Comparison of ENCODE assay signal across 22 cellular contexts in genomic region chr15:57849332-57849731, GRCh38.
A peak's percentile ranks its signal among the peaks of the same experiment; 100 is the strongest.
DNase-seq lines count a peak whose midpoint lies in the region; ATAC-seq, FAIRE-seq and TF ChIP-seq lines count a peak whose summit lies in the region.
"Had no signal": no experiment of that assay in that cellular context is flagged by ENCODE, and none has a peak within 500 bp of the region (broad histone marks: within the 10 kb centered on the region; RNA-seq: fewer than 3 reads in every experiment).

No MANE protein-coding gene starts in this region.

- H2AFZ ChIP-seq in GM23248 (no peak overlapping the region), PC-9 (no peak overlapping the region)

- H3K36me3 Mint-ChIP-seq in activated T-cell treated with anti-CD3 and anti-CD28 coated beads, Interleukin-2, amount 50 U/mL, for 72 hours (ENCODE audit: insufficient read depth in 2 of 2), result no peaks in the 10 kb centered on the region
- peaks cover 5% of the 10 kb centered on the region for H3K36me3 Mint-ChIP-seq in stimulated activated effector memory CD8-positive, alpha-beta T cell treated with anti-CD3 and anti-CD28 coated beads, Interleukin-12 subunit alpha, Interleukin-12 subunit beta, amount 100 ng/mL, for 72 hours

- no peaks in the 10 kb centered on the region for H3K4me1 ChIP-seq in GM23248 (ENCODE audit: insufficient read depth)
- H3K4me1 ChIP-seq in PC-9 (replicated peaks; ENCODE audit: insufficient read depth), result no peaks in the 10 kb centered on the region
- H3K4me1 ChIP-seq: SJSA1 had no signal

- H3K36me3 ChIP-seq in GM23248 (ENCODE audit: low read depth), result no peaks in the 10 kb centered on the region
- no peaks in the 10 kb centered on the region for H3K36me3 ChIP-seq in PC-9 (ENCODE audit: low read depth)
- H3K36me3 ChIP-seq: SJSA1 had no signal

- H3K9me3 Mint-ChIP-seq in activated T-cell treated with anti-CD3 and anti-CD28 coated beads, Interleukin-2, amount 50 U/mL, for 72 hours, result peaks cover 0 to 3% of the 10 kb centered on the region in 2 donors
- no peaks in the 10 kb centered on the region for H3K9me3 Mint-ChIP-seq in stimulated activated effector memory CD8-positive, alpha-beta T cell treated with anti-CD3 and anti-CD28 coated beads, Interleukin-12 subunit alpha, Interleukin-12 subunit beta, amount 100 ng/mL, for 72 hours
- H3K9me3 Mint-ChIP-seq: GM23338 had no signal

- peaks cover 12% of the 10 kb centered on the region for H3K27me3 Mint-ChIP-seq in activated T-cell treated with anti-CD3 and anti-CD28 coated beads, Interleukin-2, amount 50 U/mL, for 72 hours (ENCODE audit: low read depth)

- BruUV-seq in PC-9 (replicated peaks; lab: Mats Ljungman, UMichigan), result no TSS peak

- CTCF ChIA-PET in PC-9 (lab: Charles Lee), result no interaction called here

- peaks cover 10% of the 10 kb centered on the region for H3K4me1 Mint-ChIP-seq in activated T-cell treated with anti-CD3 and anti-CD28 coated beads, Interleukin-2, amount 50 U/mL, for 72 hours (ENCODE audit: low read depth)
- H3K4me1 Mint-ChIP-seq in stimulated activated effector memory CD8-positive, alpha-beta T cell treated with anti-CD3 and anti-CD28 coated beads, Interleukin-12 subunit alpha, Interleukin-12 subunit beta, amount 100 ng/mL, for 72 hours, result no peaks in the 10 kb centered on the region

- H3K4me2 ChIP-seq in GM23248 (ENCODE audit: unreplicated experiment) (no peak overlapping the region), PC-9 (no peak overlapping the region)
- H3K4me2 ChIP-seq: GM23338, KMS-11 had no signal

- H3K27me3 ChIP-seq in GM23248 (replicated peaks; ENCODE audit: insufficient read depth) (peaks cover 30% of the 10 kb centered on the region), PC-9 (ENCODE audit: insufficient read depth, low read depth) (peaks cover 67% of the 10 kb centered on the region)

- no peak for TF ChIP-seq POLR2A in GM12892 (IDR thresholded peaks at IDR 0.05; ENCODE audit: low read depth, low read length)

- no peaks in the 10 kb centered on the region for H3F3A ChIP-seq in GM23248 (ENCODE audit: insufficient read depth)
- H3F3A ChIP-seq in PC-9 (ENCODE audit: insufficient read depth, low read depth), result no peaks in the 10 kb centered on the region

- in situ Hi-C loops in GM23248 (cut with MboI), result no loop called here

- POLR2A ChIA-PET in PC-9 (lab: Charles Lee; ENCODE audit: unreplicated experiment), result no interaction called here

- no peak for DNase-seq in activated T-cell treated with anti-CD3 and anti-CD28 coated beads, Interleukin-2, amount 50 U/mL, for 72 hours
- DNase-seq in activated T-cell treated with anti-CD3 and anti-CD28 coated beads for 4 hours, result no peak
- DNase-seq in GM23248, result peak; percentile 32
- DNase-seq in epithelial cell of esophagus (ENCODE audit: low read depth), result peak; percentile 75
- DNase-seq in stimulated activated effector memory CD8-positive, alpha-beta T cell treated with anti-CD3 and anti-CD28 coated beads, Interleukin-12 subunit alpha, Interleukin-12 subunit beta, amount 100 ng/mL, for 72 hours (ENCODE audit: low spot score in 2 of 2), result no peak
- DNase-seq in HuH-7.5 (ENCODE audit: low spot score), result no peak
- no peak for DNase-seq in PC-9
- DNase-seq in GM12892 (ENCODE audit: insufficient read length), result no peak
- DNase-seq: DMS53, EL, HCEC 1CT, NCI-H1694, NCI-H2081, NCI-H2171, NCI-H524 treated with DMSO at 0.1 percent for 48 hours, NCI-H82 had no signal

- H3K79me2 ChIP-seq in GM23248 (ENCODE audit: insufficient read depth), result no peaks in the 10 kb centered on the region
- no peaks in the 10 kb centered on the region for H3K79me2 ChIP-seq in PC-9 (ENCODE audit: low read depth)

- H3K27ac ChIP-seq in GM23248 (no peak overlapping the region), PC-9 (no peak overlapping the region)
- H3K27ac ChIP-seq: C4-2B, HL-60, KMS-11, SJSA1 had no signal

- H3K9me3 ChIP-seq in GM23248 (ENCODE audit: low read depth) (no peaks in the 10 kb centered on the region), PC-9 (ENCODE audit: insufficient read depth, low read depth) (no peaks in the 10 kb centered on the region)
- H3K9me3 ChIP-seq: SJSA1 had no signal

- FAIRE-seq in GM12892 (lab: Jason Lieb, UNC), result no peak
- FAIRE-seq: RCC 7860 had no signal

- H4K20me1 ChIP-seq in GM23248 (ENCODE audit: insufficient read depth) (no peaks in the 10 kb centered on the region), PC-9 (ENCODE audit: insufficient read depth) (no peaks in the 10 kb centered on the region)

- no peak overlapping the region for H3K9ac ChIP-seq in GM23248
- H3K9ac ChIP-seq: KMS-11 had no signal

- H3K4me3 ChIP-seq in GM23248, result no peak overlapping the region
- no peak overlapping the region for H3K4me3 ChIP-seq in epithelial cell of esophagus (ENCODE audit: low read length)
- H3K4me3 ChIP-seq in PC-9, result no peak overlapping the region
- H3K4me3 ChIP-seq: GM23338, SJSA1 had no signal

- H3K9me2 ChIP-seq in GM23248 (ENCODE audit: insufficient read depth), result no peaks in the 10 kb centered on the region
- H3K9me2 ChIP-seq in PC-9 (ENCODE audit: insufficient read depth), result no peaks in the 10 kb centered on the region

- peak overlapping the region; percentile 2 for H3K27ac Mint-ChIP-seq in activated T-cell treated with anti-CD3 and anti-CD28 coated beads, Interleukin-2, amount 50 U/mL, for 72 hours
- H3K27ac Mint-ChIP-seq in stimulated activated effector memory CD8-positive, alpha-beta T cell treated with anti-CD3 and anti-CD28 coated beads, Interleukin-12 subunit alpha, Interleukin-12 subunit beta, amount 100 ng/mL, for 72 hours, result no peak overlapping the region
- H3K27ac Mint-ChIP-seq: GM23338 had no signal

- peak; percentile 81 to 85 for ATAC-seq in activated T-cell treated with anti-CD3 and anti-CD28 coated beads, Interleukin-2, amount 50 U/mL, for 72 hours (replicated peaks in 1 of 2)
- ATAC-seq in stimulated activated effector memory CD8-positive, alpha-beta T cell treated with anti-CD3 and anti-CD28 coated beads, Interleukin-12 subunit alpha, Interleukin-12 subunit beta, amount 100 ng/mL, for 72 hours, result peak; percentile 21
- ATAC-seq: GM23338 had no signal

- intact Hi-C loops in PC-9 (cut with micrococcal nuclease; ENCODE audit: unreplicated experiment), result no loop called here

- TF ChIP-seq CTCF in epithelial cell of esophagus (IDR thresholded peaks at IDR 0.05; ENCODE audit: insufficient read depth, low read depth, low read length, missing control alignments) (no peak), PC-9 (conservative IDR thresholded peaks at IDR 0.05) (no peak)

- H3K4me3 Mint-ChIP-seq in activated T-cell treated with anti-CD3 and anti-CD28 coated beads, Interleukin-2, amount 50 U/mL, for 72 hours, result no peak overlapping the region
- no peak overlapping the region for H3K4me3 Mint-ChIP-seq in stimulated activated effector memory CD8-positive, alpha-beta T cell treated with anti-CD3 and anti-CD28 coated beads, Interleukin-12 subunit alpha, Interleukin-12 subunit beta, amount 100 ng/mL, for 72 hours
- H3K4me3 Mint-ChIP-seq: GM23338 had no signal

- WGBS in GM23248 (ENCODE audit: low coverage in 1 of 2, low lambda C conversion rate in 2 of 2, missing lambda C conversion rate in 2 of 2), 2 experiments, result 46 to 51% methylated on average over 4 of the region's 4 CpGs

Comparison
In these comparisons a context has a peak if more than half of its experiments do, and no peak if none do; other contexts are left out.
1. DNase-seq: peak in GM23248 (single experiment) and epithelial cell of esophagus (single experiment); none in activated T-cell treated with anti-CD3 and anti-CD28 coated beads, Interleukin-2, amount 50 U/mL, for 72 hours (0 of 2), activated T-cell treated with anti-CD3 and anti-CD28 coated beads for 4 hours (single experiment), stimulated activated effector memory CD8-positive, alpha-beta T cell treated with anti-CD3 and anti-CD28 coated beads, Interleukin-12 subunit alpha, Interleukin-12 subunit beta, amount 100 ng/mL, for 72 hours (0 of 2), HuH-7.5 (single experiment), PC-9 (0 of 2) and GM12892 (single experiment).